29 cellular contexts compared by ENCODE assay signal in genomic region chr4:26162095-26162494, GRCh38.
DNase-seq lines count a peak whose midpoint lies in the region; ATAC-seq lines count a peak whose summit lies in the region.
"Had no signal": no experiment of that assay in that cellular context is flagged by ENCODE, and none has a peak within 500 bp of the region (broad histone marks: within the 10 kb centered on the region; RNA-seq: fewer than 3 reads in every experiment).

No MANE protein-coding gene starts in this region.

- DNase-seq in activated T-helper 2 cell treated with anti-CD3 and anti-CD28 coated beads, Interferon-gamma antibody, Interleukin-2, Interleukin-4, amounts not matched to agents 10 μg/mL and 5 μg/mL and 100 μg/mL, durations not matched to agents 14 hours and 24 hours and 36 hours (ENCODE audit: low spot score), result no peak
- peak; percentile 21 for DNase-seq in stimulated activated CD8-positive, alpha-beta memory T cell treated with anti-CD3 and anti-CD28 coated beads, Interleukin-4, amount 100 ng/mL, for 48 hours
- DNase-seq in T-cell (no peak), islet precursor cell (no peak)
- DNase-seq in activated CD8-positive, alpha-beta memory T cell treated with anti-CD3 and anti-CD28 coated beads, Interleukin-2, amount 10 ng/mL, durations not matched to agents 7 days and 5 days, result no peak
- DNase-seq: activated CD4-positive, alpha-beta memory T cell treated with anti-CD3 and anti-CD28 coated beads, Interleukin-2, amount 10 ng/mL, durations not matched to agents 7 days and 5 days; activated CD4-positive, alpha-beta T cell treated with anti-CD3 and anti-CD28 coated beads for 1 hour; amniotic stem cell; BE2C; CD8-positive, alpha-beta T cell; cerebellar nuclear complex; DMS 273 treated with DMSO at 0.1 percent for 48 hours; gastrocnemius medialis; lower lobe of right lung; MM.1S; mucosa of descending colon; natural killer cell; NCI-H2029 treated with DMSO at 0.1 percent for 48 hours; NCI-H2227 treated with DMSO at 0.1 percent for 48 hours; occipital lobe; stimulated activated CD4-positive, alpha-beta T cell treated with anti-CD3 and anti-CD28 coated beads, Interleukin-12 subunit alpha, Interleukin-12 subunit beta, amount 100 ng/mL, for 4 hours; stimulated activated CD4-positive, alpha-beta T cell treated with anti-CD3 and anti-CD28 coated beads, Interleukin-2, amount 100 ng/mL, for 48 hours; upper lobe of left lung had no signal

- intact Hi-C loops in activated T-helper 2 cell treated with anti-CD3 and anti-CD28 coated beads, Interferon-gamma antibody, Interleukin-2, Interleukin-4, amounts not matched to agents 10 μg/mL and 5 μg/mL and 100 μg/mL, durations not matched to agents 14 hours and 24 hours and 36 hours (cut with micrococcal nuclease), result no loop called here

- CTCF ChIA-PET in T-cell (lab: Charles Lee), result no interaction called here
- CTCF ChIA-PET in activated CD8-positive, alpha-beta memory T cell treated with anti-CD3 and anti-CD28 coated beads, Interleukin-2, amount 10 ng/mL, durations not matched to agents 7 days and 5 days (lab: Charles Lee), result interaction anchor here (0.6 to 1.6 kb wide), 3 partner anchors 10 to 93 kb away, joined by 3 to 5 read pairs (median 3); no protein-coding TSS in a partner anchor

- POLR2A ChIA-PET in T-cell (lab: Charles Lee), result no interaction called here

- peak overlapping the region; percentile 44 for H3K27ac Mint-ChIP-seq in activated T-helper 2 cell treated with anti-CD3 and anti-CD28 coated beads, Interferon-gamma antibody, Interleukin-2, Interleukin-4, amounts not matched to agents 10 μg/mL and 5 μg/mL and 100 μg/mL, durations not matched to agents 14 hours and 24 hours and 36 hours
- no peak overlapping the region for H3K27ac Mint-ChIP-seq in T-cell
- no peak overlapping the region for H3K27ac Mint-ChIP-seq in activated CD8-positive, alpha-beta memory T cell treated with anti-CD3 and anti-CD28 coated beads, Interleukin-2, amount 10 ng/mL, durations not matched to agents 7 days and 5 days
- H3K27ac Mint-ChIP-seq: activated CD4-positive, alpha-beta memory T cell treated with anti-CD3 and anti-CD28 coated beads, Interleukin-2, amount 10 ng/mL, durations not matched to agents 7 days and 5 days; CD8-positive, alpha-beta T cell; natural killer cell had no signal

- no peak overlapping the region for H3K4me3 Mint-ChIP-seq in activated T-helper 2 cell treated with anti-CD3 and anti-CD28 coated beads, Interferon-gamma antibody, Interleukin-2, Interleukin-4, amounts not matched to agents 10 μg/mL and 5 μg/mL and 100 μg/mL, durations not matched to agents 14 hours and 24 hours and 36 hours (ENCODE audit: low read depth)
- no peak overlapping the region for H3K4me3 Mint-ChIP-seq in T-cell
- no peak overlapping the region for H3K4me3 Mint-ChIP-seq in activated CD8-positive, alpha-beta memory T cell treated with anti-CD3 and anti-CD28 coated beads, Interleukin-2, amount 10 ng/mL, durations not matched to agents 7 days and 5 days
- H3K4me3 Mint-ChIP-seq: activated CD4-positive, alpha-beta memory T cell treated with anti-CD3 and anti-CD28 coated beads, Interleukin-2, amount 10 ng/mL, durations not matched to agents 7 days and 5 days; activated naive CD4-positive, alpha-beta T cell treated with anti-CD3 and anti-CD28 coated beads, Interleukin-2, amount 50 U/mL, for 24 hours; brain; CD8-positive, alpha-beta T cell; natural killer cell had no signal

- H3K36me3 Mint-ChIP-seq in activated T-helper 2 cell treated with anti-CD3 and anti-CD28 coated beads, Interferon-gamma antibody, Interleukin-2, Interleukin-4, amounts not matched to agents 10 μg/mL and 5 μg/mL and 100 μg/mL, durations not matched to agents 14 hours and 24 hours and 36 hours (ENCODE audit: low read depth), result peaks cover 45% of the 10 kb centered on the region
- H3K36me3 Mint-ChIP-seq in T-cell, result no peaks in the 10 kb centered on the region
- H3K36me3 Mint-ChIP-seq in activated CD8-positive, alpha-beta memory T cell treated with anti-CD3 and anti-CD28 coated beads, Interleukin-2, amount 10 ng/mL, durations not matched to agents 7 days and 5 days, result peaks cover 25% of the 10 kb centered on the region
- H3K36me3 Mint-ChIP-seq: activated naive CD4-positive, alpha-beta T cell treated with anti-CD3 and anti-CD28 coated beads, Interleukin-2, amount 50 U/mL, for 24 hours; brain; CD8-positive, alpha-beta T cell; natural killer cell had no signal

- peaks cover 40% of the 10 kb centered on the region for H3K9me3 Mint-ChIP-seq in activated T-helper 2 cell treated with anti-CD3 and anti-CD28 coated beads, Interferon-gamma antibody, Interleukin-2, Interleukin-4, amounts not matched to agents 10 μg/mL and 5 μg/mL and 100 μg/mL, durations not matched to agents 14 hours and 24 hours and 36 hours
- peaks cover 0 to 3% (median 0%) of the 10 kb centered on the region in 3 donors for H3K9me3 Mint-ChIP-seq in T-cell
- H3K9me3 Mint-ChIP-seq in activated CD8-positive, alpha-beta memory T cell treated with anti-CD3 and anti-CD28 coated beads, Interleukin-2, amount 10 ng/mL, durations not matched to agents 7 days and 5 days (ENCODE audit: low read depth), result peaks cover 15% of the 10 kb centered on the region
- H3K9me3 Mint-ChIP-seq: CD8-positive, alpha-beta T cell; natural killer cell had no signal

- ATAC-seq in GM18868 (IDR thresholded peaks at IDR 0.05; ENCODE audit: unreplicated experiment) (peak; percentile 74), HG02642 (IDR thresholded peaks at IDR 0.05; ENCODE audit: poor library complexity, unreplicated experiment) (peak; percentile 47), T-cell (replicated peaks in 1 of 4) (no peak), HG02938 (IDR thresholded peaks at IDR 0.05; ENCODE audit: unreplicated experiment) (no peak)
- ATAC-seq in activated CD8-positive, alpha-beta memory T cell treated with anti-CD3 and anti-CD28 coated beads, Interleukin-2, amount 10 ng/mL, durations not matched to agents 7 days and 5 days, result no peak
- ATAC-seq: CD8-positive, alpha-beta T cell; gastrocnemius medialis; Right ventricle myocardium inferior had no signal

- no peaks in the 10 kb centered on the region for H3K27me3 Mint-ChIP-seq in activated T-helper 2 cell treated with anti-CD3 and anti-CD28 coated beads, Interferon-gamma antibody, Interleukin-2, Interleukin-4, amounts not matched to agents 10 μg/mL and 5 μg/mL and 100 μg/mL, durations not matched to agents 14 hours and 24 hours and 36 hours (ENCODE audit: low read depth)
- peaks cover 0 to 4% of the 10 kb centered on the region in 2 donors for H3K27me3 Mint-ChIP-seq in T-cell
- H3K27me3 Mint-ChIP-seq in activated CD8-positive, alpha-beta memory T cell treated with anti-CD3 and anti-CD28 coated beads, Interleukin-2, amount 10 ng/mL, durations not matched to agents 7 days and 5 days, result no peaks in the 10 kb centered on the region
- H3K27me3 Mint-ChIP-seq: activated CD4-positive, alpha-beta memory T cell treated with anti-CD3 and anti-CD28 coated beads, Interleukin-2, amount 10 ng/mL, durations not matched to agents 7 days and 5 days; activated naive CD4-positive, alpha-beta T cell treated with anti-CD3 and anti-CD28 coated beads, Interleukin-2, amount 50 U/mL, for 24 hours; brain had no signal

- peaks cover 56% of the 10 kb centered on the region for H3K4me1 Mint-ChIP-seq in activated T-helper 2 cell treated with anti-CD3 and anti-CD28 coated beads, Interferon-gamma antibody, Interleukin-2, Interleukin-4, amounts not matched to agents 10 μg/mL and 5 μg/mL and 100 μg/mL, durations not matched to agents 14 hours and 24 hours and 36 hours (ENCODE audit: low read depth)
- peaks cover 0 to 5% (median 0%) of the 10 kb centered on the region in 3 donors for H3K4me1 Mint-ChIP-seq in T-cell
- peaks cover 26% of the 10 kb centered on the region for H3K4me1 Mint-ChIP-seq in activated CD8-positive, alpha-beta memory T cell treated with anti-CD3 and anti-CD28 coated beads, Interleukin-2, amount 10 ng/mL, durations not matched to agents 7 days and 5 days

Comparison
In these comparisons a context has a peak if more than half of its experiments do, and no peak if none do; other contexts are left out.
1. ATAC-seq: peak in GM18868 (single experiment) and HG02642 (single experiment); none in T-cell (0 of 4), HG02938 (single experiment) and activated CD8-positive, alpha-beta memory T cell treated with anti-CD3 and anti-CD28 coated beads, Interleukin-2, amount 10 ng/mL, durations not matched to agents 7 days and 5 days (single experiment).